Comparison of ENCODE assay signal across 1 cellular context in genomic region chr16:29784901-29785500, GRCh38.
TF ChIP-seq lines count a peak whose summit lies in the region.

No MANE protein-coding gene starts in this region.

TF ChIP-seq in K562, 482 proteins besides CTCF, POLR2A, EP300 and RAD21 (continued from another document and continues in another):
- TF ChIP-seq ATF4 (CRISPR knock-in tag; IDR thresholded peaks at IDR 0.05) (no peak), MAX (CRISPR knock-in tag; IDR thresholded peaks at IDR 0.05) (peak; percentile 52), ZNF384 (IDR thresholded peaks at IDR 0.05; ENCODE audit: low read depth, low read length) (peak; percentile 51; the same call in 1 of the 2 replicates), ATF1 (CRISPR knock-in tag; IDR thresholded peaks at IDR 0.05) (no peak), ATF1 (tag; IDR thresholded peaks at IDR 0.05) (peak; percentile 56; the same call in 1 of the 2 replicates), ZFP91 (CRISPR knock-in tag; IDR thresholded peaks at IDR 0.05) (no peak), ZNF511 (CRISPR knock-in tag; IDR thresholded peaks at IDR 0.05) (peak; percentile 45; the same call in 1 of the 2 replicates), CC2D1A (IDR thresholded peaks at IDR 0.05) (0 out of 2 replicates have a peak, but pooled peaks have one; percentile 27), L3MBTL2 (IDR thresholded peaks at IDR 0.05) (peak; percentile 71), NEUROD1 (IDR thresholded peaks at IDR 0.05; ENCODE audit: borderline replicate concordance, low read depth, low read length, partially characterized antibody) (peak; percentile 39), NRF1 (conservative IDR thresholded peaks at IDR 0.05 in 1 of 2, IDR thresholded peaks at IDR 0.05 in 1 of 2) (peak; percentile 61 to 75), CCAR2 (IDR thresholded peaks at IDR 0.05; ENCODE audit: low read depth, low read length) (no peak), ZNF407 (IDR thresholded peaks at IDR 0.05; ENCODE audit: low read depth) (no peak), MXI1 (IDR thresholded peaks at IDR 0.05; ENCODE audit: low read depth, low read length) (no peak), ERF (CRISPR knock-in tag; IDR thresholded peaks at IDR 0.05) (no peak), NONO (IDR thresholded peaks at IDR 0.05; ENCODE audit: low read depth in 2 of 2, low read length in 1 of 2) (0 out of 4 replicates have a peak, but pooled peaks of 1 of the 2 experiments have one; percentile 42), SMAD2 (IDR thresholded peaks at IDR 0.05; ENCODE audit: low read depth, low read length) (no peak), NBN (IDR thresholded peaks at IDR 0.05; ENCODE audit: low read depth) (0 out of 2 replicates have a peak, but pooled peaks have one; percentile 22), EHMT2 (IDR thresholded peaks at IDR 0.05) (peak; percentile 75; the same call in 1 of the 2 replicates), BACH1 (tag; IDR thresholded peaks at IDR 0.05) (no peak), POLR2G (IDR thresholded peaks at IDR 0.05; ENCODE audit: low read depth, low read length) (peak; percentile 35; the same call in 1 of the 2 replicates), MYBL2 (IDR thresholded peaks at IDR 0.05; ENCODE audit: low read depth) (no peak), MYBL2 (CRISPR knock-in tag; IDR thresholded peaks at IDR 0.05; ENCODE audit: borderline replicate concordance) (no peak), EGR1 (conservative IDR thresholded peaks at IDR 0.05) (peak; percentile 38; the same call in 1 of the 2 replicates), TARDBP (IDR thresholded peaks at IDR 0.05) (0 out of 2 replicates have a peak, but pooled peaks have one; percentile 53), CBX5 (IDR thresholded peaks at IDR 0.05; ENCODE audit: borderline replicate concordance, low read depth) (peak; percentile 83; the same call in 1 of the 2 replicates), NCOR1 (IDR thresholded peaks at IDR 0.05) (no peak), ZNF316 (IDR thresholded peaks at IDR 0.05) (peak; percentile 91), DPF2 (IDR thresholded peaks at IDR 0.05) (peak; percentile 31; the same call in 1 of the 2 replicates), MGA (IDR thresholded peaks at IDR 0.05) (peak; percentile 39; the same call in 1 of the 2 replicates), ZBTB5 (IDR thresholded peaks at IDR 0.05) (no peak), RBFOX2 (IDR thresholded peaks at IDR 0.05; ENCODE audit: low read depth, low read length) (peak; percentile 52), SOX6 (IDR thresholded peaks at IDR 0.05) (peak; percentile 42; the same call in 1 of the 2 replicates)
